In the genomic region with DNA sequence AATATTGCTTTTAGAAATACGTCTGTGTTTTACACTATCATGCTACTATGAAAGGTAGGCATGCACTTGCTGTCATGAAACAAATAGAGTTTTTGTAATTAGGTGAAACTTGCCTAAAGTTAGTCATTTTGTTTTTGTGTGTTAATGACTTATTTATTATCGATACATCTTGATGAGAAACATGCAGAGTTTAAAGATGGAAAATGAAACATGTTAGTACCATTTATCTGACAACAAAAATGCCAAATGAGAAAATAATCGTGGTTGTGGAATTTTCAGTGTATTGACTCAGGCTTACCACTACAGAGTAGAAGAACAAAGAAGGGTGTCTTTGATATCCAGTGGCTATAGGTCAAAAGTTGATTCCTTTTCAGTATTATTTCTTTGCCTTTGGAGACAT, we compare ENCODE assay signal across 34 cellular contexts.
"Had no signal": no experiment of that assay in that cellular context is flagged by ENCODE, and none has a peak within 500 bp of the region (broad histone marks: within the 10 kb centered on the region; RNA-seq: fewer than 3 reads in every experiment).

No MANE protein-coding gene starts in this region.

- H3K4me3 ChIP-seq: body of pancreas, breast epithelium, SJCRH30 had no signal

- H3K9me3 ChIP-seq: body of pancreas, breast epithelium, SJCRH30, SK-N-SH had no signal

- H3K27ac ChIP-seq: body of pancreas, breast epithelium, SJCRH30, VCaP had no signal

- H3K36me3 ChIP-seq: breast epithelium, SJCRH30 had no signal

- FAIRE-seq: astrocyte had no signal

- DNase-seq: activated B cell treated with CpG ODN at 0.5 μM for 24 hours; activated CD4-positive, alpha-beta T cell treated with anti-CD3 and anti-CD28 coated beads for 48 hours; activated CD4-positive, CD25-positive, alpha-beta regulatory T cell treated with anti-CD3 and anti-CD28 coated beads, Interleukin-2, amount 50 U/mL, for 72 hours; activated CD8-positive, alpha-beta T cell treated with anti-CD3 and anti-CD28 coated beads for 36 hours; activated gamma-delta T cell; activated naive CD4-positive, alpha-beta T cell treated with Interleukin-2 at 50 U/mL for 16 hours; activated naive CD8-positive, alpha-beta T cell treated with anti-CD3 and anti-CD28 coated beads, Interleukin-2, amount 10 ng/mL, durations not matched to agents 7 days and 5 days; activated T-cell treated with anti-CD3 and anti-CD28 coated beads, Interleukin-2, amount 50 U/mL, for 1 hour; activated T-cell treated with anti-CD3 and anti-CD28 coated beads, Interleukin-2, amount 50 U/mL, for 72 hours; amygdala; body of pancreas; Kasumi-1; KG1; MM.1S; MV-4-11; NCI-H1092; NCI-H1436 treated with DMSO at 0.1 percent for 48 hours; NCI-H1694 treated with DMSO at 0.1 percent for 48 hours; NCI-H2029; NCI-H345; NCI-H524 treated with DMSO at 0.1 percent for 48 hours; NCI-H748 treated with DMSO at 0.1 percent for 48 hours; NK-92 treated with Interleukin-12 subunit alpha and Interleukin-12 subunit beta, amount 100 ng/mL, for 24 hours; SHP77; SJCRH30; SK-N-SH; SW 1271; T-helper 1 cell; T-helper 2 cell; T-helper 9 cell had no signal

- H3K4me1 ChIP-seq: body of pancreas, breast epithelium, SJCRH30 had no signal

- H3K27me3 ChIP-seq: body of pancreas, breast epithelium, SJCRH30 had no signal

- ATAC-seq: activated CD8-positive, alpha-beta T cell treated with anti-CD3 and anti-CD28 coated beads for 36 hours; activated T-cell treated with anti-CD3 and anti-CD28 coated beads, Interleukin-2, amount 50 U/mL, for 72 hours; activated T-helper 17 cell treated with anti-CD3 and anti-CD28 coated beads, Interleukin-2, amount 50 U/mL, for 72 hours; body of pancreas had no signal

- H3K4me2 ChIP-seq: SK-N-SH had no signal

- H3K9ac ChIP-seq: SK-N-SH had no signal
